20 cellular contexts compared by ENCODE assay signal in the genomic region with DNA sequence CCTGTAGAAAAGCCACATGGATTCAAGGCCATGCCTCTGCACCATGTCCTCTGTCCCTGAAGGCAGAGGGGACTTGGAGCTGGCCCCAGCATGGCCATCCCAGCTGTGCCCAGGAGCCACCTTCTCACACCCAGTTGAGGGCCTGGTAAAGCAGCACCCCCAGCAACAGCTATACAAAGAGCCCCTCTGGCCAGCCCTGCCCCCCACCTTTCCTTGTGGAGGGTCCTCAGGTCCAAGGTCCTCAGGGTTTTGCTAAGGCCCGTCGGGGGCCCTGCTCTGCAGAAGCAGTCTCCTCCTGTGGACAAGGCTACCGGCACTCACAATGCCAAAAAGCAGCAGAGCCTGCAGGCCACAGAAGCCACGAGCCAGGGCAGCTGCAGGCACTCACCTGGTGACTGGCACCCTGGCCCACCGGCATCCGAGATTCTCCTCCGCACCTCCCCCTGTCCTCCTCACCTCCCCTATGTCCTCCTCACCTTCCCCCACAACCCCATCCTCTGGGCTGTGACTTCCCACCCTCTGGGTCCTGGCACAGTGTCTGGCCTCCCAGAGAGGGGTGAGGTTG. TPM values are rescaled to one million over a fixed set of nuclear protein-coding genes. Genes with fewer than 3 reads are reported as not detected.
A peak's percentile ranks its signal among the peaks of the same experiment; 100 is the strongest.
DNase-seq lines count a peak whose midpoint lies in the region; ATAC-seq, FAIRE-seq and TF ChIP-seq lines count a peak whose summit lies in the region.
"Had no signal": no experiment of that assay in that cellular context is flagged by ENCODE, and none has a peak within 500 bp of the region (broad histone marks: within the 10 kb centered on the region; RNA-seq: fewer than 3 reads in every experiment).

No MANE protein-coding gene starts in this region.

- H3K4me3 ChIP-seq in PC-9 (no peak overlapping the region), HepG2 (replicated peaks in 1 of 3; ENCODE audit: insufficient read depth in 1 of 3, low read depth in 2 of 3, low read length in 3 of 3) (peak overlapping the region in 2 of 3 experiments; percentile 33 to 64; a peak in 3 of 6 replicates)
- H3K4me3 ChIP-seq: adrenal gland, GM23248, testis had no signal

- BruUV-seq in PC-9 (replicated peaks; lab: Mats Ljungman, UMichigan): no TSS peak
- no TSS peak for BruUV-seq in HepG2 (replicated peaks; lab: Mats Ljungman, UMichigan)

- H3K36me3 Mint-ChIP-seq in stimulated activated memory B cell treated with anti-CD40 and anti-IgM and Interleukin-4, amounts not matched to agents 10 μg/mL and 1 μg/mL and 100 μg/mL, for 72 hours: peaks cover 16% of the 10 kb centered on the region

- TF ChIP-seq EP300 in HepG2 (IDR thresholded peaks at IDR 0.05; ENCODE audit: low read depth in 2 of 2, low read length in 2 of 2) (no peak), HepG2 (CRISPR knock-in tag; IDR thresholded peaks at IDR 0.05; ENCODE audit: borderline replicate concordance) (no peak)

- no peak for TF ChIP-seq CTCF in GM10248 (IDR thresholded peaks at IDR 0.05; ENCODE audit: control extremely low read depth, extremely low read depth, low read depth, missing control alignments)
- TF ChIP-seq CTCF in PC-9 (conservative IDR thresholded peaks at IDR 0.05): no peak
- no peak for TF ChIP-seq CTCF in HepG2 (CRISPR knock-in tag; IDR thresholded peaks at IDR 0.05)

- H3K9ac ChIP-seq in HepG2 (ENCODE audit: insufficient read depth, low read depth, low read length): peak overlapping the region; percentile 37
- H3K9ac ChIP-seq: GM23248 had no signal

- H3K36me3 ChIP-seq in PC-9 (ENCODE audit: low read depth) (no peaks in the 10 kb centered on the region), HepG2 (replicated peaks in 1 of 2; ENCODE audit: control insufficient read depth in 1 of 2, insufficient read depth in 2 of 2, low read length in 2 of 2) (no peaks in the 10 kb centered on the region; a peak in 1 of 5 replicates)
- H3K36me3 ChIP-seq: adrenal gland had no signal

- POLR2A ChIA-PET in GM10248 (lab: Yijun Ruan, JAX): no interaction called here
- POLR2A ChIA-PET in PC-9 (lab: Charles Lee; ENCODE audit: unreplicated experiment): interaction anchor here (0.5 kb wide), 1 partner anchor 32 kb away, joined by 10 read pairs; no protein-coding TSS in a partner anchor
- POLR2A ChIA-PET in HepG2 (lab: Yijun Ruan, JAX): interaction anchor here (1.0 to 4.1 kb wide), 3 partner anchors 9 to 40 kb away, joined by 3 to 68 read pairs (median 11); partner anchors contain the start of gene LPCAT1

- H2AFZ ChIP-seq in PC-9: no peak overlapping the region
- no peak overlapping the region for H2AFZ ChIP-seq in HepG2 (ENCODE audit: low read length)
- H2AFZ ChIP-seq: GM23248 had no signal

- in situ Hi-C loops in HepG2 (cut with HindIII; ENCODE audit: extremely low pct_ligation_motif_present, low pct_unique_long_range_greater_than_20kb): loop anchor here (5.0 kb wide), 1 partner anchor 41 kb away; the partner anchor contains the start of gene LPCAT1

- WGBS in HepG2 (ENCODE audit: low lambda C conversion rate): 65% methylated on average over 4 of the region's 7 CpGs

- H3K79me2 ChIP-seq in PC-9 (ENCODE audit: low read depth): no peaks in the 10 kb centered on the region
- no peaks in the 10 kb centered on the region for H3K79me2 ChIP-seq in HepG2 (ENCODE audit: insufficient read depth, low read length)

- CTCF ChIA-PET in GM10248 (lab: Yijun Ruan, JAX) (no interaction called here), PC-9 (lab: Charles Lee) (interaction anchor here (0.5 kb wide), 1 partner anchor 62 kb away, joined by 5 read pairs; no protein-coding TSS in a partner anchor), HepG2 (lab: Yijun Ruan, JAX; ENCODE audit: low intra/inter-chr PET ratio, low total read pairs) (interaction anchor here (1.1 kb wide), 1 partner anchor 8 kb away, joined by 3 read pairs; no protein-coding TSS in a partner anchor)

- intact Hi-C loops in PC-9 (cut with micrococcal nuclease; ENCODE audit: unreplicated experiment) (loop anchor here (1.0 kb wide), 2 partner anchors 8 to 47 kb away; no protein-coding TSS in a partner anchor), HepG2 (cut with micrococcal nuclease; ENCODE audit: unreplicated experiment) (no loop called here)

- H3F3A ChIP-seq in PC-9 (ENCODE audit: insufficient read depth, low read depth): peaks cover 35% of the 10 kb centered on the region

- no peaks in the 10 kb centered on the region for H3K27me3 Mint-ChIP-seq in stimulated activated memory B cell treated with anti-CD40 and anti-IgM and Interleukin-4, amounts not matched to agents 10 μg/mL and 1 μg/mL and 100 μg/mL, for 72 hours
- H3K27me3 Mint-ChIP-seq: activated CD8-positive, alpha-beta T cell treated with anti-CD3 and anti-CD28 coated beads for 36 hours had no signal

- no peaks in the 10 kb centered on the region for H3K9me2 ChIP-seq in PC-9 (ENCODE audit: insufficient read depth)

- peaks cover 8% of the 10 kb centered on the region for H3K9me3 Mint-ChIP-seq in stimulated activated memory B cell treated with anti-CD40 and anti-IgM and Interleukin-4, amounts not matched to agents 10 μg/mL and 1 μg/mL and 100 μg/mL, for 72 hours
- H3K9me3 Mint-ChIP-seq: activated CD8-positive, alpha-beta T cell treated with anti-CD3 and anti-CD28 coated beads for 36 hours had no signal

- H3K27ac Mint-ChIP-seq in stimulated activated memory B cell treated with anti-CD40 and anti-IgM and Interleukin-4, amounts not matched to agents 10 μg/mL and 1 μg/mL and 100 μg/mL, for 72 hours: no peak overlapping the region
- H3K27ac Mint-ChIP-seq: activated B cell treated with CpG ODN at 0.5 μM for 24 hours; activated CD8-positive, alpha-beta T cell treated with anti-CD3 and anti-CD28 coated beads for 36 hours; endodermal cell had no signal

- H3K9me3 ChIP-seq in PC-9 (ENCODE audit: insufficient read depth, low read depth): no peaks in the 10 kb centered on the region
- H3K9me3 ChIP-seq in HepG2 (ENCODE audit: low read length): no peaks in the 10 kb centered on the region
- H3K9me3 ChIP-seq: adrenal gland, Caco-2, testis had no signal

- FAIRE-seq in HepG2 (lab: Jason Lieb, UNC) (no peak), GM19239 (lab: Jason Lieb, UNC) (no peak)
- FAIRE-seq: colon had no signal

- H3K4me3 Mint-ChIP-seq in stimulated activated memory B cell treated with anti-CD40 and anti-IgM and Interleukin-4, amounts not matched to agents 10 μg/mL and 1 μg/mL and 100 μg/mL, for 72 hours: no peak overlapping the region
- H3K4me3 Mint-ChIP-seq: activated B cell treated with CpG ODN at 0.5 μM for 24 hours; activated CD8-positive, alpha-beta T cell treated with anti-CD3 and anti-CD28 coated beads for 36 hours; endodermal cell had no signal

- H4K20me1 ChIP-seq in PC-9 (ENCODE audit: insufficient read depth) (no peaks in the 10 kb centered on the region), HepG2 (ENCODE audit: insufficient read depth, low read length) (no peaks in the 10 kb centered on the region)

- TF ChIP-seq POLR2A in HepG2 (IDR thresholded peaks at IDR 0.05; ENCODE audit: insufficient read depth in 1 of 2, low read depth in 2 of 2, low read length in 2 of 2): no peak

- no peak for TF ChIP-seq RAD21 in HepG2 (CRISPR knock-in tag; IDR thresholded peaks at IDR 0.05)

- peak; percentile 22 for DNase-seq in GM10248 (ENCODE audit: extremely low spot score)
- no peak for DNase-seq in PC-9
- no peak for DNase-seq in HepG2 (ENCODE audit: low spot score)
- DNase-seq in GM19239 (ENCODE audit: insufficient read length, low spot score): no peak
- DNase-seq in activated naive CD4-positive, alpha-beta T cell treated with anti-CD3 and anti-CD28 coated beads, Interleukin-2, amount 50 U/mL, for 16 hours: no peak
- DNase-seq: activated B cell treated with CpG ODN at 0.5 μM for 24 hours; activated CD8-positive, alpha-beta T cell treated with anti-CD3 and anti-CD28 coated beads for 36 hours; activated gamma-delta T cell; AML-193; Caco-2; endodermal cell; MM.1S; NCI-H1417 treated with DMSO at 0.1 percent for 48 hours; RPMI8226; testis had no signal

- peaks cover 54% of the 10 kb centered on the region for H3K4me1 ChIP-seq in PC-9 (replicated peaks; ENCODE audit: insufficient read depth)
- peaks cover 76% of the 10 kb centered on the region for H3K4me1 ChIP-seq in HepG2 (ENCODE audit: insufficient read depth, low read length)

- H3K4me1 Mint-ChIP-seq in stimulated activated memory B cell treated with anti-CD40 and anti-IgM and Interleukin-4, amounts not matched to agents 10 μg/mL and 1 μg/mL and 100 μg/mL, for 72 hours: peaks cover 16% of the 10 kb centered on the region
- H3K4me1 Mint-ChIP-seq: activated B cell treated with CpG ODN at 0.5 μM for 24 hours had no signal

- peak; percentile 10 for ATAC-seq in HepG2
- peak; percentile 34 for ATAC-seq in stimulated activated memory B cell treated with anti-CD40 and anti-IgM and Interleukin-4, amounts not matched to agents 10 μg/mL and 1 μg/mL and 100 μg/mL, for 72 hours
- ATAC-seq in GM18498 (IDR thresholded peaks at IDR 0.05; ENCODE audit: unreplicated experiment): no peak
- ATAC-seq: activated CD8-positive, alpha-beta T cell treated with anti-CD3 and anti-CD28 coated beads for 36 hours had no signal

- H3K4me2 ChIP-seq in PC-9 (peak overlapping the region; percentile 30), HepG2 (ENCODE audit: low read depth, low read length) (peak overlapping the region; percentile 81)

- H3K27me3 ChIP-seq in PC-9 (ENCODE audit: insufficient read depth, low read depth) (peaks cover 7% of the 10 kb centered on the region; the same call in 1 of the 2 replicates), HepG2 (ENCODE audit: control insufficient read depth in 1 of 2, insufficient read depth in 2 of 2, low read length in 2 of 2) (no peaks in the 10 kb centered on the region)
- H3K27me3 ChIP-seq: adrenal gland, testis had no signal

- H3K27ac ChIP-seq in PC-9 (no peak overlapping the region), HepG2 (ENCODE audit: extremely low read length, insufficient read depth, low read length) (peak overlapping the region; percentile 93)
- H3K27ac ChIP-seq: GM23248, testis had no signal

RNA-seq across cellular contexts. Expression of gene LPCAT1, which starts 39.9 kb away (rescaled TPM):
- total RNA-seq in PC-9 (2021): 90.6 and 96.1 TPM in 2 replicates
- total RNA-seq in HepG2 (2016; rRNA removed; fragmentation: Illumina TruSeq; extraction: Trizol): 16.0 and 29.8 TPM in 2 replicates
- total RNA-seq in HepG2 (2016; cell fraction: cytosol; rRNA removed; fragmentation: Illumina TruSeq; extraction: Trizol; ENCODE audit: low read depth): 5.1 and 9.2 TPM in 2 replicates
- 14.3 and 34.5 TPM in 2 replicates for total RNA-seq in HepG2 (2016; cell fraction: insoluble cytoplasmic fraction; rRNA removed; fragmentation: Illumina TruSeq; extraction: Trizol)
- total RNA-seq in HepG2 (2016; cell fraction: membrane; rRNA removed; fragmentation: Illumina TruSeq; extraction: Trizol): 14.8 and 16.4 TPM in 2 replicates
- total RNA-seq in HepG2 (2016; cell fraction: nucleus; rRNA removed; fragmentation: Illumina TruSeq; extraction: Trizol): 37.9 and 47.2 TPM in 2 replicates
- 90.6 and 115 TPM in 2 replicates for polyA plus RNA-seq in HepG2 (2011; rRNA removed)
- 65.4 and 69.9 TPM in 2 replicates for polyA plus RNA-seq in HepG2 (2011; cell fraction: cytosol; rRNA removed)
- 330 and 361 TPM in 2 replicates for polyA plus RNA-seq in HepG2 (2011; cell fraction: nucleus; rRNA removed)
- polyA plus RNA-seq in HepG2 (2012): 104 and 122 TPM in 2 replicates
- 3.8 and 4.2 TPM in 2 replicates for polyA plus RNA-seq in HepG2 (2016; cell fraction: cytosol; fragmentation: Illumina TruSeq; extraction: Trizol; ENCODE audit: low read depth)
- polyA plus RNA-seq in HepG2 (2016; cell fraction: insoluble cytoplasmic fraction; fragmentation: Illumina TruSeq; extraction: Trizol; ENCODE audit: low read depth): 18.3 and 19.5 TPM in 2 replicates
- 9.2 and 10.4 TPM in 2 replicates for polyA plus RNA-seq in HepG2 (2016; cell fraction: membrane; fragmentation: Illumina TruSeq; extraction: Trizol; ENCODE audit: low read depth)
- 89.7 and 92.4 TPM in 2 replicates for polyA plus RNA-seq in HepG2 (2016; cell fraction: nucleus; fragmentation: Illumina TruSeq; extraction: Trizol; ENCODE audit: insufficient read depth, low read depth)
- polyA minus RNA-seq in HepG2 (2011; rRNA and poly(A)+ RNA removed; ENCODE audit: low replicate concordance): 56.1 and 65.1 TPM in 2 replicates
- polyA minus RNA-seq in HepG2 (2011; cell fraction: cytosol; rRNA and poly(A)+ RNA removed): 44.6 and 51.7 TPM in 2 replicates
- polyA minus RNA-seq in HepG2 (2011; cell fraction: nucleus; rRNA and poly(A)+ RNA removed): 90.3 and 92.4 TPM in 2 replicates
